Comparison of ENCODE assay signal across 9 cellular contexts in genomic region chr2:26724004-26724750, GRCh38. TPM values are rescaled to one million over a fixed set of nuclear protein-coding genes. Genes with fewer than 3 reads are reported as not detected.
DNase-seq lines count a peak whose midpoint lies in the region; ATAC-seq, FAIRE-seq and TF ChIP-seq lines count a peak whose summit lies in the region.
"Had no signal": no experiment of that assay in that cellular context is flagged by ENCODE, and none has a peak within 500 bp of the region (broad histone marks: within the 10 kb centered on the region; RNA-seq: fewer than 3 reads in every experiment).

No MANE protein-coding gene starts in this region.

- H3K4me3 Mint-ChIP-seq in Calu3 (ENCODE audit: low read depth, unreplicated experiment) = peak overlapping the region; percentile 28
- H3K4me3 Mint-ChIP-seq: nephron progenitor cell had no signal

- H3K9ac ChIP-seq in rectal smooth muscle tissue (ENCODE audit: low read length) = no peak overlapping the region

- no peaks in the 10 kb centered on the region for H3K9me3 ChIP-seq in SJCRH30 (replicated peaks)

- intact Hi-C loops in Calu3 (cut with micrococcal nuclease; ENCODE audit: unreplicated experiment) = no loop called here

- ATAC-seq in GM21619 (IDR thresholded peaks at IDR 0.05; ENCODE audit: unreplicated experiment) = no peak

- H3K27me3 ChIP-seq in SJCRH30 = no peaks in the 10 kb centered on the region
- H3K27me3 ChIP-seq in rectal smooth muscle tissue (ENCODE audit: control insufficient read depth, insufficient read depth, low read length) = no peaks in the 10 kb centered on the region

- no peaks in the 10 kb centered on the region for H3K9me3 Mint-ChIP-seq in Calu3 (ENCODE audit: low read depth, unreplicated experiment)
- H3K9me3 Mint-ChIP-seq: nephron progenitor cell had no signal

- H3K36me3 ChIP-seq in SJCRH30 (no peaks in the 10 kb centered on the region), rectal smooth muscle tissue (ENCODE audit: control insufficient read depth, insufficient read depth, low read length) (no peaks in the 10 kb centered on the region)

- TF ChIP-seq CTCF in Calu3 (IDR thresholded peaks at IDR 0.05; ENCODE audit: unreplicated experiment) = no peak
- TF ChIP-seq CTCF in fibroblast of villous mesenchyme (IDR thresholded peaks at IDR 0.05; ENCODE audit: insufficient read depth, low read depth, low read length) = no peak

- H3K27me3 Mint-ChIP-seq in Calu3 (ENCODE audit: unreplicated experiment) = peaks cover 44% of the 10 kb centered on the region

- TF ChIP-seq POLR2A in GM12892 (IDR thresholded peaks at IDR 0.05; ENCODE audit: low read depth, low read length) = no peak

- H3K27ac ChIP-seq in SJCRH30 (no peak overlapping the region), rectal smooth muscle tissue (ENCODE audit: low read depth, low read length) (peak overlapping the region; percentile 22)

- peak overlapping the region; percentile 90 for H3K27ac Mint-ChIP-seq in Calu3 (ENCODE audit: unreplicated experiment)
- H3K27ac Mint-ChIP-seq: nephron progenitor cell had no signal

- peaks cover 35% of the 10 kb centered on the region for H3K4me1 Mint-ChIP-seq in Calu3 (ENCODE audit: low read depth, unreplicated experiment)

- H3K4me1 ChIP-seq in SJCRH30 = peaks cover 16% of the 10 kb centered on the region
- H3K4me1 ChIP-seq in rectal smooth muscle tissue (ENCODE audit: control insufficient read depth, insufficient read depth, low read length) = peaks cover 34% of the 10 kb centered on the region

- H3K36me3 Mint-ChIP-seq in Calu3 (ENCODE audit: insufficient read depth, unreplicated experiment) = peaks cover 7% of the 10 kb centered on the region

- no peak for FAIRE-seq in GM12892 (lab: Jason Lieb, UNC)

- CTCF ChIA-PET in Calu3 (lab: Charles Lee) = interaction anchor here (0.5 to 0.6 kb wide), 2 partner anchors 115 to 120 kb away, joined by 3 read pairs; no protein-coding TSS in a partner anchor

- no TSS peak for BruUV-seq in Calu3 (replicated peaks; lab: Mats Ljungman, UMichigan)

- DNase-seq in Calu3 = peak; percentile 64
- DNase-seq in SJCRH30 = peak; percentile 52 to 56
- peak; percentile 85 for DNase-seq in fibroblast of villous mesenchyme (ENCODE audit: low read depth)
- no peak for DNase-seq in GM12892 (ENCODE audit: insufficient read length)
- no peak for DNase-seq in NCI-H446 treated with DMSO at 0.1 percent for 48 hours (lab: John Stamatoyannopoulos, UW)
- no peak for DNase-seq in medulla oblongata (ENCODE audit: extremely low spot score)
- DNase-seq: nephron progenitor cell had no signal

- no peak overlapping the region for H3K4me3 ChIP-seq in SJCRH30
- no peak overlapping the region for H3K4me3 ChIP-seq in fibroblast of villous mesenchyme (ENCODE audit: low read depth, low read length)
- no peak overlapping the region for H3K4me3 ChIP-seq in rectal smooth muscle tissue (ENCODE audit: low read length)

RNA-seq across cellular contexts. Expression of gene KCNK3, which starts 31.7 kb away (rescaled TPM):
- not detected in 2 replicates for total RNA-seq in Calu3 (2022)
- 0.02 and 0.08 TPM in 2 replicates for total RNA-seq in SJCRH30 (2014; rRNA removed; shearing (Covaris generic))
- total RNA-seq in fibroblast of villous mesenchyme = under 0.01 TPM in 2 replicates
- not detected for polyA plus RNA-seq in GM12892 (2012; ENCODE audit: missing spikeins)

RNA-seq across cellular contexts. Expression of gene SLC35F6, which starts 39.9 kb away (rescaled TPM):
- total RNA-seq in Calu3 (2022) (36.9 and 43.0 TPM in 2 replicates), fibroblast of villous mesenchyme (87.2 and 87.3 TPM in 2 replicates)
- total RNA-seq in SJCRH30 (2014; rRNA removed; shearing (Covaris generic)) = 37.8 and 40.6 TPM in 2 replicates
- 2.2 TPM for polyA plus RNA-seq in GM12892 (2012; ENCODE audit: missing spikeins)

Comparison
In these comparisons a context has a peak if more than half of its experiments do, and no peak if none do; other contexts are left out.
1. DNase-seq: peak in Calu3 (single experiment), SJCRH30 (2 of 2) and fibroblast of villous mesenchyme (single experiment); none in GM12892 (single experiment), NCI-H446 treated with DMSO at 0.1 percent for 48 hours (single experiment) and medulla oblongata (single experiment).